8 cellular contexts compared by ENCODE assay signal in the genomic region with DNA sequence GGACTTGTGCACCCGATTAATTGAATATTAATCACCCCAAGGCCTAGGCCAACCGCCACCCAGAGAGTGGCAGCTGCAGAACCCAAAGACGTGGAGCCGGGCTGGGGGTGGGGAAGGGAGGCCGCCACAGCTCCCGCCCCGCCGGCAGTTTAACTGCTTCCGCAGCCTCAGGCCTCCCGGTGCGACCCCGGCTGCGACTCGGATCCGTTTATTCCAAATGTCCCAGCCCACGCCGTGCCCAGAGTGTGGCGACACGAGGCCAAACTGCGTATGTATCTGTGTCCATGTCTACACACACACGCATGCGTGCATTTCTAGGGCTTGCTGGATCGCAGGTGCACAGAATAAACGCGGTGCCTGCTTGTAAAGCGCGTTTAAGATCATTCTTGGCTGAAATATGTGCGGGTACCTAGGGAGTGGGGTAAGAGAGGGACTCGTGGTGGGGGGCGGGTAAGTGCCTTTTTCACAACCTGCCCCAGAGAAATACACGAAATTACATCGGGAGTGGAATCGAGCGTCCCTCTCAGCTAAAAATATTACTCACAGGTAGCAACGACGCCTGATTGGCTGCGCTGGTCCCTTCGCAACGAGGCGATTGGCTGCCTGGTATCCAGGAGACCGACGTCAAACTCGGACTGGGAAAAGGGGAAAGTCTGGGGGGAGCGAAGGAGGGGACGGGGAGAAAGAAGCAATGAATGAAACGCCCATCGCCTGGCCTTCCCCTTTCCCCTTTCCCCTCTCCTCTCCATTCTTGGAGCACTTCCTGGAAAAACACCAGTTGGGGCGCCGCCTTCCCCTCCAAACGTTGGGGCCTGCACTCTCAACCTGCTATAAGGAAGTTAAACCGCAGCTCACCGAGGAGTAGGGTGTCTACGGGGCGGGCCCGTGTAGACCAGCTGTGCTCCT.
DNase-seq lines count a peak whose midpoint lies in the region; ATAC-seq and TF ChIP-seq lines count a peak whose summit lies in the region.

No MANE protein-coding gene starts in this region.

- H3K9ac ChIP-seq in MM.1S (ENCODE audit: low read length), result peak overlapping the region; percentile 98

- no peaks in the 10 kb centered on the region for H3K27me3 ChIP-seq in HAP-1 (ENCODE audit: low read depth)
- H3K27me3 ChIP-seq in MM.1S (replicated peaks; ENCODE audit: insufficient read depth, low read length), result no peaks in the 10 kb centered on the region

- peak overlapping the region; percentile 94 to 97 (median 97) for H3K27ac Mint-ChIP-seq in nephron

- H3K36me3 ChIP-seq in HAP-1 (replicated peaks) (peaks cover 15% of the 10 kb centered on the region), MM.1S (replicated peaks; ENCODE audit: insufficient read depth, low read length) (no peaks in the 10 kb centered on the region; the same call in 1 of the 2 replicates)

- peak overlapping the region; percentile 86 to 96 (median 90) for H3K4me3 Mint-ChIP-seq in nephron

- H3K36me3 Mint-ChIP-seq in nephron (ENCODE audit: low read depth), result peaks cover 16% of the 10 kb centered on the region

- H3K27ac ChIP-seq in MM.1S (ENCODE audit: low read length), result peak overlapping the region; percentile 90

- peak overlapping the region; percentile 57 for H2AFZ ChIP-seq in MM.1S (ENCODE audit: low read length)

- H3K27me3 Mint-ChIP-seq in nephron (ENCODE audit: low read depth), result no peaks in the 10 kb centered on the region

- H3K9me3 ChIP-seq in HAP-1 (no peaks in the 10 kb centered on the region), MM.1S (replicated peaks; ENCODE audit: insufficient read depth, low read length) (no peaks in the 10 kb centered on the region)

- peaks cover 35% of the 10 kb centered on the region for H3K79me2 ChIP-seq in MM.1S (ENCODE audit: low read length)

- peak overlapping the region; percentile 79 for H3K4me2 ChIP-seq in MM.1S (ENCODE audit: low read depth, low read length)

- TF ChIP-seq CTCF in MM.1S (IDR thresholded peaks at IDR 0.05; ENCODE audit: low read length), result no peak
- TF ChIP-seq CTCF in nephron (IDR thresholded peaks at IDR 0.05; ENCODE audit: unreplicated experiment in 3 of 3), result no peak

- ATAC-seq in stimulated activated naive CD8-positive, alpha-beta T cell treated with anti-CD3 and anti-CD28 coated beads, Interleukin-15, Interleukin-2, amounts not matched to agents 100 U/mL and 50 U/mL, for 24 hours, result peak; percentile 44

- peak; percentile 97 for DNase-seq in EL
- peak; percentile 91 to 96 for DNase-seq in HAP-1 (ENCODE audit: low spot score in 2 of 2)
- peak; percentile 95 for DNase-seq in MM.1S
- peak; percentile 98 for DNase-seq in SHP77 (lab: John Stamatoyannopoulos, UW)
- peak; percentile 49 for DNase-seq in activated gamma-delta T cell (lab: John Stamatoyannopoulos, UW)
- DNase-seq in fibroblast of the conjunctiva (ENCODE audit: low read depth), result peak; percentile 90
- peak; percentile 85 for DNase-seq in stimulated activated naive CD8-positive, alpha-beta T cell treated with anti-CD3 and anti-CD28 coated beads, Interleukin-15, Interleukin-2, amounts not matched to agents 100 U/mL and 50 U/mL, for 24 hours

- H3K4me3 ChIP-seq in HAP-1 (peak overlapping the region; percentile 70), MM.1S (ENCODE audit: low read length) (peak overlapping the region; percentile 73)

- in situ Hi-C loops in HAP-1 (cut with MboI; ENCODE audit: low sequenced_read_pairs), result loop anchor here (5.0 to 10.0 kb wide), 2 partner anchors 90 to 288 kb away; partner anchors contain the start of gene NME1

- H3K9me3 Mint-ChIP-seq in nephron, result no peaks in the 10 kb centered on the region

- H3F3A ChIP-seq in MM.1S (ENCODE audit: insufficient read depth, low read length), result peaks cover 27% of the 10 kb centered on the region

- peaks cover 44% of the 10 kb centered on the region for H3K4me1 Mint-ChIP-seq in nephron

- H3K4me1 ChIP-seq in HAP-1 (peaks cover 19% of the 10 kb centered on the region), MM.1S (ENCODE audit: low read length) (peaks cover 22% of the 10 kb centered on the region)

- H3K9me2 ChIP-seq in MM.1S (replicated peaks; ENCODE audit: insufficient read depth, low read length), result no peaks in the 10 kb centered on the region

- no peaks in the 10 kb centered on the region for H4K20me1 ChIP-seq in MM.1S (ENCODE audit: insufficient read depth, low read length)

Comparison
In these comparisons a context has a peak if more than half of its experiments do, and no peak if none do; other contexts are left out.
1. Peak in every context shown above with its lines: DNase-seq, ATAC-seq, H3K4me3 ChIP-seq and H3K27ac ChIP-seq.